Comparison of ENCODE assay signal across 8 cellular contexts in the genomic region with DNA sequence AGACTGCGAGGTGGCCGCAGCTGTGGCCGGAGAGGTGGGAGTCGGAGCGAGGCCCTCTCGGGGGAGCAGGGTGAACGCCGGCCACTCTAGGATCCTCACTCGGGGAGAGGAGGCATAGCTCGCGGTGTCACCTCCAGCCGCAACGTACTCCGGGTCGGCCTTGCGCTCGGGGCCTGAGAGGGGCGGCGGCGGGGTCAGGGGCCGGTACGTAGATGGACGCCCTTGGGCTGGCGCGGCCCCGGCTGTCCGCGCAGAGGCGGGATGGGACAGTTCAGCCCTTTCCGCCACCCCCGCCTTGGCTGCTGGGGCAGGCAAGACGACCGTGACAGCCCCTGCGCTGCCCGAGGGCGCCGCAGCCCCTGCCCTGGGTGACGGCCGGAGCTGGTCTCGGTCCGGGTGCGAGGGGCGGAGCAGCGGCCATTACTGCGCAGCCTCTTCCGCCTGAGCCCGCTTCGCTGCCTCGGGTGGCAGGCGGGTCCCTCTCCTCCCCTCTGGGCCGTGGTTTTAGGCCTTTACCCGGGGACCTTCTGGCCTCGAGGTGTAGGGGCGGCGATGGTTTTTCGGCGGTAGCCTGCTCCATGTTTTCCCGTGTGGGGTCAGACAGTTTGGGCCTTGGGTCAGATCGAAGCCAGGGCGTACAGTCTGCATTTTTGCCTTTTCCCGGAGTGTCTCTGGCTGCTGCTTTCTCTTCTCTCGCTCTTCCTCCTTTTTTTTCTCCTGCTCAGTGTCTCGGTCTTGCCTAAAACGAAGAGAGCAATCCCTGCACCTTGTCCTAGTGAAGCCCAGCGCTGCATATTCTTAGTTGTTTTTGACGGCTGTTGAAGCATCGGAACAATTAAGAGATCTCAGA. TPM values are rescaled to one million over a fixed set of nuclear protein-coding genes. Genes with fewer than 3 reads are reported as not detected.
DNase-seq lines count a peak whose midpoint lies in the region; ATAC-seq and TF ChIP-seq lines count a peak whose summit lies in the region.

No MANE protein-coding gene starts in this region.

- peak; percentile 67 for DNase-seq in EH (ENCODE audit: low read depth)
- DNase-seq in SKM-1 (lab: John Stamatoyannopoulos, UW; ENCODE audit: unreplicated experiment) = peak; percentile 37
- peak; percentile 83 for DNase-seq in cardiac septum (ENCODE audit: low spot score)
- DNase-seq in progenitor cell of endocrine pancreas (ENCODE audit: low spot score, unreplicated experiment) = no peak
- no peak for DNase-seq in NCI-H187 treated with DMSO at 0.1 percent for 48 hours (lab: John Stamatoyannopoulos, UW)

- H3K4me1 ChIP-seq in HUES64 (ENCODE audit: insufficient read depth, low read length) = peaks cover 24% of the 10 kb centered on the region

- peak overlapping the region; percentile 80 for H3K4me3 ChIP-seq in HUES64 (ENCODE audit: low read length)

- WGBS in HUES64 = under 1% methylated on average over 67 of the region's 67 CpGs

- peaks cover 3% of the 10 kb centered on the region for H3K36me3 Mint-ChIP-seq in activated naive CD8-positive, alpha-beta T cell
- peaks cover 6% of the 10 kb centered on the region for H3K36me3 Mint-ChIP-seq in progenitor cell of endocrine pancreas (ENCODE audit: insufficient read depth)

- no peaks in the 10 kb centered on the region for H3K27me3 ChIP-seq in HUES64 (ENCODE audit: insufficient read depth, low read length)

- TF ChIP-seq CTCF in progenitor cell of endocrine pancreas (IDR thresholded peaks at IDR 0.05; ENCODE audit: unreplicated experiment) = no peak

- no peaks in the 10 kb centered on the region for H3K36me3 ChIP-seq in HUES64 (ENCODE audit: insufficient read depth, low read length)

- no peaks in the 10 kb centered on the region for H3K9me3 ChIP-seq in HUES64 (ENCODE audit: insufficient read depth, low read depth, low read length)

- H3K4me3 Mint-ChIP-seq in activated naive CD8-positive, alpha-beta T cell = peak overlapping the region; percentile 99
- peak overlapping the region; percentile 97 for H3K4me3 Mint-ChIP-seq in progenitor cell of endocrine pancreas (ENCODE audit: low read depth)

- peak overlapping the region; percentile 96 for H3K9ac ChIP-seq in HUES64 (ENCODE audit: low read depth, low read length)

- peak overlapping the region; percentile 99 for H3K27ac Mint-ChIP-seq in activated naive CD8-positive, alpha-beta T cell
- peak overlapping the region; percentile 100 for H3K27ac Mint-ChIP-seq in progenitor cell of endocrine pancreas

- H3K27me3 Mint-ChIP-seq in activated naive CD8-positive, alpha-beta T cell = no peaks in the 10 kb centered on the region
- no peaks in the 10 kb centered on the region for H3K27me3 Mint-ChIP-seq in progenitor cell of endocrine pancreas

- ATAC-seq in GM21526 (IDR thresholded peaks at IDR 0.05; ENCODE audit: low FRiP score, unreplicated experiment) = peak; percentile 77

- H3K9me3 Mint-ChIP-seq in activated naive CD8-positive, alpha-beta T cell (ENCODE audit: low read depth) = no peaks in the 10 kb centered on the region
- no peaks in the 10 kb centered on the region for H3K9me3 Mint-ChIP-seq in progenitor cell of endocrine pancreas (ENCODE audit: low read depth)

- H3K4me1 Mint-ChIP-seq in activated naive CD8-positive, alpha-beta T cell (ENCODE audit: low read depth) = peaks cover 46% of the 10 kb centered on the region
- peaks cover 35% of the 10 kb centered on the region for H3K4me1 Mint-ChIP-seq in progenitor cell of endocrine pancreas (ENCODE audit: low read depth)

- intact Hi-C loops in cardiac septum (cut with DNase I) = loop anchor here (1.0 to 10.0 kb wide), 3 partner anchors 76 to 1232 kb away; partner anchors contain the start of gene ECHDC1

- H3K27ac ChIP-seq in HUES64 (ENCODE audit: low read depth, low read length) = peak overlapping the region; percentile 90

RNA-seq across cellular contexts. Expression of gene RNF146, which starts 0.5 kb away (rescaled TPM):
- 24.6 TPM for polyA plus RNA-seq in HUES64 (2013, experiment 1 of 2)
- polyA plus RNA-seq in HUES64 (2013, experiment 2 of 2) = 27.1 TPM
- total RNA-seq in cardiac septum (72.8 TPM), progenitor cell of endocrine pancreas (59.8 and 61.2 TPM in 2 replicates)

Comparison
In these comparisons a context has a peak if more than half of its experiments do, and no peak if none do; other contexts are left out.
1. DNase-seq: peak in EH (single experiment), SKM-1 (single experiment) and cardiac septum (single experiment); none in progenitor cell of endocrine pancreas (single experiment) and NCI-H187 treated with DMSO at 0.1 percent for 48 hours (single experiment).